Comparison of ENCODE assay signal across 1 cellular context in the genomic region with DNA sequence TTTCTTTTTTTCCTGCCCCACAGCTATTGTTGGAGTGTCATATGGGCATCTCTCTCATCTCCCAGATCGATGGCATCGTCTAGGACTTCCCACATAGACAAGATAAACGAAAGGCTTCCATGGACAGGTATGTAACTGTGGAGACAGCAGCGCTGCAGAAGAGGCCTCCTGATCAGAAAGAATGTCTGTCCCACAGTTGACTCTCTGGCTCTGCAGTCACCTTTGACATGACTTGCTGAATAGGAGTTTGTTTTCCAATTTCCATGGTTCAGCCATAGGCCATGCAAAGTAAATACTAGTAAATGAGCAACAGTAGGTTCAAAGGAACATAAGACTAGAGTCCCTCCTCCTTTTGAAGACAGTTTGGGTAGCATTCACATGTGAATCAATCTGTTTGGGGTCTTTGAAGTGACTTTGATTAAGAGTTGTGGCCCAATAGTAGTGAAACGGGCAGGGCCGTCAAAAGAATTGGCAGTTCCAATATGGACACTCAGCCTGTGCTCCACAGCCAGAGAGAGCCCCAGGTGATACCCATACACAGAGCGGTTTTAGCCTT.
TF ChIP-seq lines count a peak whose summit lies in the region.

No MANE protein-coding gene starts in this region.

TF ChIP-seq in HepG2, 621 proteins besides CTCF, POLR2A, EP300 and RAD21 (continued from another document and continues in another):
- TF ChIP-seq, protein P1, sequence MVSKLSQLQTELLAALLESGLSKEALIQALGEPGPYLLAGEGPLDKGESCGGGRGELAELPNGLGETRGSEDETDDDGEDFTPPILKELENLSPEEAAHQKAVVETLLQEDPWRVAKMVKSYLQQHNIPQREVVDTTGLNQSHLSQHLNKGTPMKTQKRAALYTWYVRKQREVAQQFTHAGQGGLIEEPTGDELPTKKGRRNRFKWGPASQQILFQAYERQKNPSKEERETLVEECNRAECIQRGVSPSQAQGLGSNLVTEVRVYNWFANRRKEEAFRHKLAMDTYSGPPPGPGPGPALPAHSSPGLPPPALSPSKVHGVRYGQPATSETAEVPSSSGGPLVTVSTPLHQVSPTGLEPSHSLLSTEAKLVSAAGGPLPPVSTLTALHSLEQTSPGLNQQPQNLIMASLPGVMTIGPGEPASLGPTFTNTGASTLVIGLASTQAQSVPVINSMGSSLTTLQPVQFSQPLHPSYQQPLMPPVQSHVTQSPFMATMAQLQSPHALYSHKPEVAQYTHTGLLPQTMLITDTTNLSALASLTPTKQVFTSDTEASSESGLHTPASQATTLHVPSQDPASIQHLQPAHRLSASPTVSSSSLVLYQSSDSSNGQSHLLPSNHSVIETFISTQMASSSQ (IDR thresholded peaks at IDR 0.05; ENCODE audit: low read depth): peak; percentile 99
- TF ChIP-seq, protein P1 (CRISPR knock-in tag; IDR thresholded peaks at IDR 0.05; ENCODE audit: borderline replicate concordance): peak; percentile 100
- TF ChIP-seq HDAC1 (CRISPR knock-in tag; IDR thresholded peaks at IDR 0.05) (peak; percentile 97), SIN3B (IDR thresholded peaks at IDR 0.05; ENCODE audit: low read length) (peak; percentile 61; the same call in 1 of the 2 replicates), RARG (CRISPR knock-in tag; IDR thresholded peaks at IDR 0.05; ENCODE audit: low read depth) (no peak), KDM6A (CRISPR knock-in tag; IDR thresholded peaks at IDR 0.05; ENCODE audit: low read depth) (peak; percentile 100), ZFP90 (CRISPR knock-in tag; IDR thresholded peaks at IDR 0.05; ENCODE audit: borderline replicate concordance) (no peak), GATA4 (IDR thresholded peaks at IDR 0.05; ENCODE audit: borderline replicate concordance, low read depth) (peak; percentile 97), KAT2B (IDR thresholded peaks at IDR 0.05; ENCODE audit: borderline replicate concordance, low read depth, low read length) (0 out of 2 replicates have a peak, but pooled peaks have one; percentile 8), PAX8 (CRISPR knock-in tag; IDR thresholded peaks at IDR 0.05; ENCODE audit: borderline replicate concordance) (no peak), EHMT2 (IDR thresholded peaks at IDR 0.05; ENCODE audit: borderline replicate concordance, low read depth, low read length) (peak; percentile 96; the same call in 1 of the 2 replicates), ETV5 (CRISPR knock-in tag; IDR thresholded peaks at IDR 0.05; ENCODE audit: borderline replicate concordance) (peak; percentile 83; the same call in 1 of the 2 replicates), ATF7 (IDR thresholded peaks at IDR 0.05) (no peak), ATF7 (CRISPR knock-in tag; IDR thresholded peaks at IDR 0.05) (peak; percentile 80; the same call in 1 of the 2 replicates), RFXAP (CRISPR knock-in tag; IDR thresholded peaks at IDR 0.05; ENCODE audit: borderline replicate concordance) (peak; percentile 91), ZNF326 (CRISPR knock-in tag; IDR thresholded peaks at IDR 0.05; ENCODE audit: borderline replicate concordance) (no peak), ZNF484 (CRISPR knock-in tag; IDR thresholded peaks at IDR 0.05; ENCODE audit: borderline replicate concordance, low read depth) (no peak), DNMT1 (CRISPR knock-in tag; IDR thresholded peaks at IDR 0.05) (no peak), HNRNPLL (IDR thresholded peaks at IDR 0.05; ENCODE audit: low read depth, low read length, poor library complexity, severe bottlenecking) (no peak), SNAI1 (CRISPR knock-in tag; IDR thresholded peaks at IDR 0.05; ENCODE audit: borderline replicate concordance) (no peak), SALL2 (CRISPR knock-in tag; IDR thresholded peaks at IDR 0.05) (peak; percentile 64), KLF12 (CRISPR knock-in tag; IDR thresholded peaks at IDR 0.05; ENCODE audit: borderline replicate concordance) (0 out of 2 replicates have a peak, but pooled peaks have one; percentile 41), NCOA1 (CRISPR knock-in tag; IDR thresholded peaks at IDR 0.05) (peak; percentile 95), MYC (CRISPR knock-in tag; IDR thresholded peaks at IDR 0.05; ENCODE audit: borderline replicate concordance) (peak; percentile 51; the same call in 1 of the 2 replicates), HNRNPUL1 (IDR thresholded peaks at IDR 0.05; ENCODE audit: low read depth, low read length) (peak; percentile 50; the same call in 1 of the 2 replicates), CBX1 (IDR thresholded peaks at IDR 0.05; ENCODE audit: low read depth) (no peak), CBX2 (IDR thresholded peaks at IDR 0.05; ENCODE audit: low read depth, low read length) (no peak), CBX2 (CRISPR knock-in tag; IDR thresholded peaks at IDR 0.05; ENCODE audit: low read depth) (no peak), ZNF766 (CRISPR knock-in tag; IDR thresholded peaks at IDR 0.05; ENCODE audit: borderline replicate concordance) (peak; percentile 90; the same call in 1 of the 2 replicates), ZNF235 (CRISPR knock-in tag; IDR thresholded peaks at IDR 0.05; ENCODE audit: borderline replicate concordance) (no peak), ZFY (CRISPR knock-in tag; IDR thresholded peaks at IDR 0.05) (peak; percentile 67), ATF7-NPFF (CRISPR knock-in tag; IDR thresholded peaks at IDR 0.05; ENCODE audit: low read depth) (peak; percentile 74), HMG20A (CRISPR knock-in tag; IDR thresholded peaks at IDR 0.05; ENCODE audit: borderline replicate concordance) (peak; percentile 99), FOXK2 (IDR thresholded peaks at IDR 0.05) (peak; percentile 95), ZNF382 (CRISPR knock-in tag; IDR thresholded peaks at IDR 0.05; ENCODE audit: borderline replicate concordance) (no peak)
- TF ChIP-seq, protein P2, sequence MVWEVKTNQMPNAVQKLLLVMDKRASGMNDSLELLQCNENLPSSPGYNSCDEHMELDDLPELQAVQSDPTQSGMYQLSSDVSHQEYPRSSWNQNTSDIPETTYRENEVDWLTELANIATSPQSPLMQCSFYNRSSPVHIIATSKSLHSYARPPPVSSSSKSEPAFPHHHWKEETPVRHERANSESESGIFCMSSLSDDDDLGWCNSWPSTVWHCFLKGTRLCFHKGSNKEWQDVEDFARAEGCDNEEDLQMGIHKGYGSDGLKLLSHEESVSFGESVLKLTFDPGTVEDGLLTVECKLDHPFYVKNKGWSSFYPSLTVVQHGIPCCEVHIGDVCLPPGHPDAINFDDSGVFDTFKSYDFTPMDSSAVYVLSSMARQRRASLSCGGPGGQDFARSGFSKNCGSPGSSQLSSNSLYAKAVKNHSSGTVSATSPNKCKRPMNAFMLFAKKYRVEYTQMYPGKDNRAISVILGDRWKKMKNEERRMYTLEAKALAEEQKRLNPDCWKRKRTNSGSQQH (CRISPR knock-in tag; IDR thresholded peaks at IDR 0.05; ENCODE audit: low read depth): peak; percentile 67; the same call in 1 of the 2 replicates
- TF ChIP-seq, protein P3, sequence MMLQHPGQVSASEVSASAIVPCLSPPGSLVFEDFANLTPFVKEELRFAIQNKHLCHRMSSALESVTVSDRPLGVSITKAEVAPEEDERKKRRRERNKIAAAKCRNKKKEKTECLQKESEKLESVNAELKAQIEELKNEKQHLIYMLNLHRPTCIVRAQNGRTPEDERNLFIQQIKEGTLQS (CRISPR knock-in tag; IDR thresholded peaks at IDR 0.05): no peak; the same call in 1 of the 2 replicates
- TF ChIP-seq, protein P4, sequence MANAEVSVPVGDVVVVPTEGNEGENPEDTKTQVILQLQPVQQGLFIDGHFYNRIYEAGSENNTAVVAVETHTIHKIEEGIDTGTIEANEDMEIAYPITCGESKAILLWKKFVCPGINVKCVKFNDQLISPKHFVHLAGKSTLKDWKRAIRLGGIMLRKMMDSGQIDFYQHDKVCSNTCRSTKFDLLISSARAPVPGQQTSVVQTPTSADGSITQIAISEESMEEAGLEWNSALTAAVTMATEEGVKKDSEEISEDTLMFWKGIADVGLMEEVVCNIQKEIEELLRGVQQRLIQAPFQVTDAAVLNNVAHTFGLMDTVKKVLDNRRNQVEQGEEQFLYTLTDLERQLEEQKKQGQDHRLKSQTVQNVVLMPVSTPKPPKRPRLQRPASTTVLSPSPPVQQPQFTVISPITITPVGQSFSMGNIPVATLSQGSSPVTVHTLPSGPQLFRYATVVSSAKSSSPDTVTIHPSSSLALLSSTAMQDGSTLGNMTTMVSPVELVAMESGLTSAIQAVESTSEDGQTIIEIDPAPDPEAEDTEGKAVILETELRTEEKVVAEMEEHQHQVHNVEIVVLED (CRISPR knock-in tag; IDR thresholded peaks at IDR 0.05; ENCODE audit: borderline replicate concordance): peak; percentile 70; the same call in 1 of the 2 replicates
- TF ChIP-seq, protein P5, sequence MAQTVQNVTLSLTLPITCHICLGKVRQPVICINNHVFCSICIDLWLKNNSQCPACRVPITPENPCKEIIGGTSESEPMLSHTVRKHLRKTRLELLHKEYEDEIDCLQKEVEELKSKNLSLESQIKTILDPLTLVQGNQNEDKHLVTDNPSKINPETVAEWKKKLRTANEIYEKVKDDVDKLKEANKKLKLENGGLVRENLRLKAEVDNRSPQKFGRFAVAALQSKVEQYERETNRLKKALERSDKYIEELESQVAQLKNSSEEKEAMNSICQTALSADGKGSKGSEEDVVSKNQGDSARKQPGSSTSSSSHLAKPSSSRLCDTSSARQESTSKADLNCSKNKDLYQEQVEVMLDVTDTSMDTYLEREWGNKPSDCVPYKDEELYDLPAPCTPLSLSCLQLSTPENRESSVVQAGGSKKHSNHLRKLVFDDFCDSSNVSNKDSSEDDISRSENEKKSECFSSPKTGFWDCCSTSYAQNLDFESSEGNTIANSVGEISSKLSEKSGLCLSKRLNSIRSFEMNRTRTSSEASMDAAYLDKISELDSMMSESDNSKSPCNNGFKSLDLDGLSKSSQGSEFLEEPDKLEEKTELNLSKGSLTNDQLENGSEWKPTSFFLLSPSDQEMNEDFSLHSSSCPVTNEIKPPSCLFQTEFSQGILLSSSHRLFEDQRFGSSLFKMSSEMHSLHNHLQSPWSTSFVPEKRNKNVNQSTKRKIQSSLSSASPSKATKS (CRISPR knock-in tag; IDR thresholded peaks at IDR 0.05): peak; percentile 94; the same call in 1 of the 2 replicates
- TF ChIP-seq, protein P6, sequence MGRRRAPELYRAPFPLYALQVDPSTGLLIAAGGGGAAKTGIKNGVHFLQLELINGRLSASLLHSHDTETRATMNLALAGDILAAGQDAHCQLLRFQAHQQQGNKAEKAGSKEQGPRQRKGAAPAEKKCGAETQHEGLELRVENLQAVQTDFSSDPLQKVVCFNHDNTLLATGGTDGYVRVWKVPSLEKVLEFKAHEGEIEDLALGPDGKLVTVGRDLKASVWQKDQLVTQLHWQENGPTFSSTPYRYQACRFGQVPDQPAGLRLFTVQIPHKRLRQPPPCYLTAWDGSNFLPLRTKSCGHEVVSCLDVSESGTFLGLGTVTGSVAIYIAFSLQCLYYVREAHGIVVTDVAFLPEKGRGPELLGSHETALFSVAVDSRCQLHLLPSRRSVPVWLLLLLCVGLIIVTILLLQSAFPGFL (CRISPR knock-in tag; IDR thresholded peaks at IDR 0.05): no peak
- TF ChIP-seq, protein P7, sequence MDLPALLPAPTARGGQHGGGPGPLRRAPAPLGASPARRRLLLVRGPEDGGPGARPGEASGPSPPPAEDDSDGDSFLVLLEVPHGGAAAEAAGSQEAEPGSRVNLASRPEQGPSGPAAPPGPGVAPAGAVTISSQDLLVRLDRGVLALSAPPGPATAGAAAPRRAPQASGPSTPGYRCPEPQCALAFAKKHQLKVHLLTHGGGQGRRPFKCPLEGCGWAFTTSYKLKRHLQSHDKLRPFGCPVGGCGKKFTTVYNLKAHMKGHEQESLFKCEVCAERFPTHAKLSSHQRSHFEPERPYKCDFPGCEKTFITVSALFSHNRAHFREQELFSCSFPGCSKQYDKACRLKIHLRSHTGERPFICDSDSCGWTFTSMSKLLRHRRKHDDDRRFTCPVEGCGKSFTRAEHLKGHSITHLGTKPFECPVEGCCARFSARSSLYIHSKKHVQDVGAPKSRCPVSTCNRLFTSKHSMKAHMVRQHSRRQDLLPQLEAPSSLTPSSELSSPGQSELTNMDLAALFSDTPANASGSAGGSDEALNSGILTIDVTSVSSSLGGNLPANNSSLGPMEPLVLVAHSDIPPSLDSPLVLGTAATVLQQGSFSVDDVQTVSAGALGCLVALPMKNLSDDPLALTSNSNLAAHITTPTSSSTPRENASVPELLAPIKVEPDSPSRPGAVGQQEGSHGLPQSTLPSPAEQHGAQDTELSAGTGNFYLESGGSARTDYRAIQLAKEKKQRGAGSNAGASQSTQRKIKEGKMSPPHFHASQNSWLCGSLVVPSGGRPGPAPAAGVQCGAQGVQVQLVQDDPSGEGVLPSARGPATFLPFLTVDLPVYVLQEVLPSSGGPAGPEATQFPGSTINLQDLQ (CRISPR knock-in tag; IDR thresholded peaks at IDR 0.05): no peak
- TF ChIP-seq, protein P8, sequence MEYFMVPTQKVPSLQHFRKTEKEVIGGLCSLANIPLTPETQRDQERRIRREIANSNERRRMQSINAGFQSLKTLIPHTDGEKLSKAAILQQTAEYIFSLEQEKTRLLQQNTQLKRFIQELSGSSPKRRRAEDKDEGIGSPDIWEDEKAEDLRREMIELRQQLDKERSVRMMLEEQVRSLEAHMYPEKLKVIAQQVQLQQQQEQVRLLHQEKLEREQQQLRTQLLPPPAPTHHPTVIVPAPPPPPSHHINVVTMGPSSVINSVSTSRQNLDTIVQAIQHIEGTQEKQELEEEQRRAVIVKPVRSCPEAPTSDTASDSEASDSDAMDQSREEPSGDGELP (IDR thresholded peaks at IDR 0.05; ENCODE audit: borderline replicate concordance, low read depth): peak; percentile 86
- TF ChIP-seq, protein P9, sequence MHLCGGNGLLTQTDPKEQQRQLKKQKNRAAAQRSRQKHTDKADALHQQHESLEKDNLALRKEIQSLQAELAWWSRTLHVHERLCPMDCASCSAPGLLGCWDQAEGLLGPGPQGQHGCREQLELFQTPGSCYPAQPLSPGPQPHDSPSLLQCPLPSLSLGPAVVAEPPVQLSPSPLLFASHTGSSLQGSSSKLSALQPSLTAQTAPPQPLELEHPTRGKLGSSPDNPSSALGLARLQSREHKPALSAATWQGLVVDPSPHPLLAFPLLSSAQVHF (CRISPR knock-in tag; IDR thresholded peaks at IDR 0.05): no peak
